ENCODE assay signal across 17 cellular contexts in genomic region chr9:114365194-114365593, GRCh38. TPM values are rescaled to one million over a fixed set of nuclear protein-coding genes. Genes with fewer than 3 reads are reported as not detected.
A peak's percentile ranks its signal among the peaks of the same experiment; 100 is the strongest.
DNase-seq lines count a peak whose midpoint lies in the region; ATAC-seq, FAIRE-seq and TF ChIP-seq lines count a peak whose summit lies in the region.
"Had no signal": no experiment of that assay in that cellular context is flagged by ENCODE, and none has a peak within 500 bp of the region (broad histone marks: within the 10 kb centered on the region; RNA-seq: fewer than 3 reads in every experiment).

No MANE protein-coding gene starts in this region.

- CTCF ChIA-PET in activated CD8-positive, alpha-beta T cell treated with anti-CD3 and anti-CD28 coated beads, Interleukin-2, amount 10 ng/mL, durations not matched to agents 7 days and 5 days (lab: Charles Lee), result interaction anchor here (1.0 to 7.6 kb wide), 4 partner anchors 9 to 27 kb away, joined by 3 to 116 read pairs (median 4); partner anchors contain the start of gene AKNA

- DNase-seq in CD4-positive, CD25-positive, alpha-beta regulatory T cell, result no peak
- DNase-seq in activated CD8-positive, alpha-beta T cell treated with anti-CD3 and anti-CD28 coated beads, Interleukin-2, amount 10 ng/mL, durations not matched to agents 7 days and 5 days, result no peak
- no peak for DNase-seq in natural killer cell
- DNase-seq in frontal cortex (ENCODE audit: low spot score in 2 of 2), result no peak
- no peak for DNase-seq in coronary artery (ENCODE audit: low spot score)
- DNase-seq: BE2C, DMS79 treated with DMSO at 0.1 percent for 48 hours, NCI-H187 treated with DMSO at 0.1 percent for 48 hours, NCI-H524 treated with DMSO at 0.1 percent for 48 hours, WERI-Rb-1 had no signal

- peaks cover 92% of the 10 kb centered on the region for H3K4me1 ChIP-seq in CD4-positive, CD25-positive, alpha-beta regulatory T cell (ENCODE audit: control insufficient read depth, insufficient read depth, low read length, poor library complexity, severe bottlenecking)
- H3K4me1 ChIP-seq in KMS-11 (ENCODE audit: low read depth, poor library complexity, severe bottlenecking), result peaks cover 74% of the 10 kb centered on the region
- H3K4me1 ChIP-seq: BE2C had no signal

- H3K79me2 ChIP-seq in KMS-11 (ENCODE audit: insufficient read depth, low read depth), result peaks cover 9% of the 10 kb centered on the region; the same call in 1 of the 2 replicates

- H3K36me3 Mint-ChIP-seq in CD4-positive, CD25-positive, alpha-beta regulatory T cell, result peaks cover 63% of the 10 kb centered on the region
- peaks cover 95% of the 10 kb centered on the region for H3K36me3 Mint-ChIP-seq in activated CD8-positive, alpha-beta T cell treated with anti-CD3 and anti-CD28 coated beads, Interleukin-2, amount 10 ng/mL, durations not matched to agents 7 days and 5 days (ENCODE audit: low read depth)
- peaks cover 32% of the 10 kb centered on the region for H3K36me3 Mint-ChIP-seq in natural killer cell

- peaks cover 27 to 95% (median 66%) of the 10 kb centered on the region in 4 donors for H3K4me1 Mint-ChIP-seq in CD4-positive, CD25-positive, alpha-beta regulatory T cell
- peaks cover 94% of the 10 kb centered on the region for H3K4me1 Mint-ChIP-seq in activated CD8-positive, alpha-beta T cell treated with anti-CD3 and anti-CD28 coated beads, Interleukin-2, amount 10 ng/mL, durations not matched to agents 7 days and 5 days (ENCODE audit: low read depth)
- H3K4me1 Mint-ChIP-seq in natural killer cell, result peaks cover 61 to 76% of the 10 kb centered on the region in 2 donors

- POLR2A ChIA-PET in activated CD8-positive, alpha-beta T cell treated with anti-CD3 and anti-CD28 coated beads, Interleukin-2, amount 10 ng/mL, durations not matched to agents 7 days and 5 days (lab: Charles Lee), result interaction anchor here (0.6 to 15.0 kb wide), 4 partner anchors 8 to 21 kb away, joined by 3 to 407 read pairs (median 8); partner anchors contain the start of gene AKNA

- H3K36me3 ChIP-seq in CD4-positive, CD25-positive, alpha-beta regulatory T cell (ENCODE audit: control insufficient read depth, insufficient read depth, low read length), result peaks cover 93% of the 10 kb centered on the region
- H3K36me3 ChIP-seq in KMS-11 (ENCODE audit: insufficient read depth), result peaks cover 13% of the 10 kb centered on the region
- H3K36me3 ChIP-seq: BE2C had no signal

- H3K4me2 ChIP-seq in KMS-11, result peak overlapping the region; percentile 36; the same call in 1 of the 2 replicates

- no peak overlapping the region for H3K4me3 ChIP-seq in CD4-positive, CD25-positive, alpha-beta regulatory T cell (ENCODE audit: low read depth, low read length)
- H3K4me3 ChIP-seq in KMS-11 (IDR thresholded peaks at IDR 0.05; ENCODE audit: insufficient read depth, low read depth, low read length) (no peak overlapping the region), coronary artery (no peak overlapping the region)
- H3K4me3 ChIP-seq: gastroesophageal sphincter had no signal

- H2AFZ ChIP-seq in KMS-11 (ENCODE audit: low read depth), result no peak overlapping the region

- no peaks in the 10 kb centered on the region for H3K9me3 ChIP-seq in CD4-positive, CD25-positive, alpha-beta regulatory T cell (ENCODE audit: control insufficient read depth in 2 of 2, low read length in 2 of 2)
- H3K9me3 ChIP-seq: BE2C, gastroesophageal sphincter had no signal

- H3K27ac ChIP-seq in CD4-positive, CD25-positive, alpha-beta regulatory T cell (ENCODE audit: insufficient read depth, low read length, poor library complexity, severe bottlenecking), result peak overlapping the region; percentile 98
- H3K27ac ChIP-seq in KMS-11 (peak overlapping the region; percentile 86; the same call in 1 of the 2 replicates), coronary artery (no peak overlapping the region)
- H3K27ac ChIP-seq: WERI-Rb-1 had no signal

- peaks cover 0 to 2% (median 0%) of the 10 kb centered on the region in 7 donors for H3K9me3 Mint-ChIP-seq in CD4-positive, CD25-positive, alpha-beta regulatory T cell
- H3K9me3 Mint-ChIP-seq in activated CD8-positive, alpha-beta T cell treated with anti-CD3 and anti-CD28 coated beads, Interleukin-2, amount 10 ng/mL, durations not matched to agents 7 days and 5 days (ENCODE audit: insufficient read depth), result no peaks in the 10 kb centered on the region
- H3K9me3 Mint-ChIP-seq in natural killer cell, result peaks cover 0 to 3% of the 10 kb centered on the region in 2 donors

- FAIRE-seq in frontal cortex (lab: Jason Lieb, UNC), result no peak

- H3K27me3 ChIP-seq in CD4-positive, CD25-positive, alpha-beta regulatory T cell (ENCODE audit: control insufficient read depth, insufficient read depth, low read length), result no peaks in the 10 kb centered on the region
- no peaks in the 10 kb centered on the region for H3K27me3 ChIP-seq in KMS-11 (ENCODE audit: insufficient read depth, low read depth)
- H3K27me3 ChIP-seq: BE2C, gastroesophageal sphincter had no signal

- no peak for TF ChIP-seq CTCF in KMS-11 (conservative IDR thresholded peaks at IDR 0.05; ENCODE audit: low read depth, low read length)
- TF ChIP-seq CTCF in natural killer cell (IDR thresholded peaks at IDR 0.05), result no peak
- no peak for TF ChIP-seq CTCF in coronary artery (IDR thresholded peaks at IDR 0.05)

- no peak for ATAC-seq in CD4-positive, CD25-positive, alpha-beta regulatory T cell (ENCODE audit: low read depth in 2 of 2)
- no peak for ATAC-seq in activated CD8-positive, alpha-beta T cell treated with anti-CD3 and anti-CD28 coated beads, Interleukin-2, amount 10 ng/mL, durations not matched to agents 7 days and 5 days
- no peak for ATAC-seq in natural killer cell
- ATAC-seq in GM21723 (IDR thresholded peaks at IDR 0.05; ENCODE audit: unreplicated experiment), result no peak

- peak overlapping the region in 1 of 3 donors; percentile 96 for H3K27ac Mint-ChIP-seq in CD4-positive, CD25-positive, alpha-beta regulatory T cell
- peak overlapping the region; percentile 85 for H3K27ac Mint-ChIP-seq in activated CD8-positive, alpha-beta T cell treated with anti-CD3 and anti-CD28 coated beads, Interleukin-2, amount 10 ng/mL, durations not matched to agents 7 days and 5 days
- peak overlapping the region; percentile 79 to 82 for H3K27ac Mint-ChIP-seq in natural killer cell

- H3K9ac ChIP-seq in KMS-11, result no peak overlapping the region

- H3K4me3 Mint-ChIP-seq in CD4-positive, CD25-positive, alpha-beta regulatory T cell, result no peak overlapping the region
- H3K4me3 Mint-ChIP-seq in activated CD8-positive, alpha-beta T cell treated with anti-CD3 and anti-CD28 coated beads, Interleukin-2, amount 10 ng/mL, durations not matched to agents 7 days and 5 days, result no peak overlapping the region
- H3K4me3 Mint-ChIP-seq in natural killer cell, result no peak overlapping the region

- H4K20me1 ChIP-seq in KMS-11 (ENCODE audit: insufficient read depth), result no peaks in the 10 kb centered on the region

- intact Hi-C loops in natural killer cell (cut with micrococcal nuclease), result loop anchor here (5.0 kb wide), 1 partner anchor 843 kb away; no protein-coding TSS in a partner anchor

- H3K27me3 Mint-ChIP-seq in CD4-positive, CD25-positive, alpha-beta regulatory T cell, result no peaks in the 10 kb centered on the region
- no peaks in the 10 kb centered on the region for H3K27me3 Mint-ChIP-seq in activated CD8-positive, alpha-beta T cell treated with anti-CD3 and anti-CD28 coated beads, Interleukin-2, amount 10 ng/mL, durations not matched to agents 7 days and 5 days (ENCODE audit: low read depth)
- H3K27me3 Mint-ChIP-seq in natural killer cell (ENCODE audit: low read depth in 2 of 2), result no peaks in the 10 kb centered on the region

RNA-seq across cellular contexts. Expression of gene AKNA, which starts 22.6 kb away (rescaled TPM):
- total RNA-seq in CD4-positive, CD25-positive, alpha-beta regulatory T cell, result 381 TPM
- polyA plus RNA-seq in CD4-positive, CD25-positive, alpha-beta regulatory T cell, result 10 to 100 TPM; 11.9 to 16.6 (median 14.5) TPM
- total RNA-seq in activated CD8-positive, alpha-beta T cell treated with anti-CD3 and anti-CD28 coated beads, Interleukin-2, amount 10 ng/mL, durations not matched to agents 7 days and 5 days, result 100 to 1,000 TPM; 413 to 430 TPM
- 100 to 1,000 TPM; 577 to 743 (median 676) TPM for total RNA-seq in natural killer cell
- total RNA-seq in frontal cortex, result 3.3 TPM

RNA-seq across cellular contexts. Expression of gene ORM2, which starts 35.5 kb away (rescaled TPM):
- not detected for total RNA-seq in CD4-positive, CD25-positive, alpha-beta regulatory T cell
- polyA plus RNA-seq in CD4-positive, CD25-positive, alpha-beta regulatory T cell, result not detected
- total RNA-seq in activated CD8-positive, alpha-beta T cell treated with anti-CD3 and anti-CD28 coated beads, Interleukin-2, amount 10 ng/mL, durations not matched to agents 7 days and 5 days, result not detected
- not detected for total RNA-seq in natural killer cell
- not detected for total RNA-seq in frontal cortex
- total RNA-seq: gastroesophageal sphincter, HT1080, lung microvascular endothelial cell, M059J had no signal
- polyA plus RNA-seq: neural cell had no signal

RNA-seq across cellular contexts. Expression of gene ORM1, which starts 42.3 kb away (rescaled TPM):
- not detected for total RNA-seq in CD4-positive, CD25-positive, alpha-beta regulatory T cell
- polyA plus RNA-seq in CD4-positive, CD25-positive, alpha-beta regulatory T cell, result not detected
- not detected for total RNA-seq in activated CD8-positive, alpha-beta T cell treated with anti-CD3 and anti-CD28 coated beads, Interleukin-2, amount 10 ng/mL, durations not matched to agents 7 days and 5 days
- under 1 TPM in 1 of 3 donors, not detected in 2; 1.00 TPM for total RNA-seq in natural killer cell
- total RNA-seq in frontal cortex, result 0.82 TPM
- total RNA-seq: HT1080, lung microvascular endothelial cell had no signal
- polyA plus RNA-seq: neural cell had no signal

Comparison
In these comparisons a context has a peak if more than half of its experiments do, and no peak if none do; other contexts are left out.
1. H3K27ac ChIP-seq: peak in CD4-positive, CD25-positive, alpha-beta regulatory T cell (single experiment) and KMS-11 (single experiment); none in coronary artery (0 of 2).
2. RNA of gene AKNA, which starts 22.6 kb away (total RNA-seq): 577 to 743 TPM in natural killer cell, 413 to 430 TPM in activated CD8-positive, alpha-beta T cell treated with anti-CD3 and anti-CD28 coated beads, Interleukin-2, amount 10 ng/mL, durations not matched to agents 7 days and 5 days and 381 TPM in CD4-positive, CD25-positive, alpha-beta regulatory T cell (single experiment); 3.3 TPM in frontal cortex (single experiment); every median in the first group is over 10 times any median in the second.